22 cellular contexts compared by ENCODE assay signal in the genomic region with DNA sequence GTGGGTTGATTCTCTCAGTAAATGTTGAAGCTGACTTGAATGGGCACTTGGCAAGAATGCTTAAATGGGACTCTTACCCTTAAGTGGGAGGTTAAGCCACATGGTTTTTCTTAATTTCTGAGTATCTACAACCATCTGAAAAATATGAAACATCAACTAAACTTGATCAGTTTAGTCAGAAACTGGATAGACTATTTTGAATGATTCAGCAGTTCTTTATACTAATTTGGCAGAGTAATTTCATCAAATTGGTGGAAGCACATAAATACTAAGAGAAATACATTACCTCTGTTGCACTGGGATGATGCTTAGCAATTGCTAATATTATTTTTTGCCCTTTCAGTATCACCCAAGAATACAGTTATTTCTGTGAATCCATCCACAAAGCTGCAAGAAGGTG. TPM values are rescaled to one million over a fixed set of nuclear protein-coding genes. Genes with fewer than 3 reads are reported as not detected.
"Had no signal": no experiment of that assay in that cellular context is flagged by ENCODE, and none has a peak within 500 bp of the region (broad histone marks: within the 10 kb centered on the region; RNA-seq: fewer than 3 reads in every experiment).

No MANE protein-coding gene starts in this region.

- H3K36me3 ChIP-seq: left lung, neural progenitor cell, prostate gland, thoracic aorta, upper lobe of left lung had no signal

- H3K4me1 ChIP-seq: foreskin keratinocyte, left lung, prostate gland had no signal

- H3K4me3 ChIP-seq: left lung, mucosa of descending colon, neural progenitor cell, prostate gland, skin epidermis, thoracic aorta, tibial nerve, upper lobe of left lung had no signal

- ATAC-seq: foreskin keratinocyte; gastroesophageal sphincter; heart left ventricle; left cardiac atrium; left lung; mucosa of descending colon; naive thymus-derived CD4-positive, alpha-beta T cell; right cardiac atrium; stimulated activated naive B cell treated with anti-CD40 and anti-IgM and Interleukin-4, amounts not matched to agents 10 μg/mL and 1 μg/mL and 100 μg/mL, for 72 hours had no signal

- H3K4me2 ChIP-seq: neural progenitor cell had no signal

- H3K27ac ChIP-seq: coronary artery, foreskin keratinocyte, gastroesophageal sphincter, heart left ventricle, left lung, neural progenitor cell, prostate gland, thoracic aorta, tibial nerve, upper lobe of left lung had no signal

- H2AFZ ChIP-seq: neural progenitor cell had no signal

- DNase-seq: dermis blood vessel endothelial cell; effector memory CD4-positive, alpha-beta T cell; foreskin keratinocyte; heart left ventricle; hippocampal formation; left cardiac atrium; left lung; mesenchymal stem cell; mucosa of descending colon; naive thymus-derived CD4-positive, alpha-beta T cell; right cardiac atrium; stimulated activated CD4-positive, alpha-beta T cell treated with anti-CD3 and anti-CD28 coated beads, Interleukin-15, amount 100 ng/mL, for 24 hours; stimulated activated CD4-positive, alpha-beta T cell treated with anti-CD3 and anti-CD28 coated beads, Interleukin-2, amount 100 ng/mL, for 48 hours; stimulated activated naive B cell treated with anti-CD40 and anti-IgM and Interleukin-4, amounts not matched to agents 10 μg/mL and 1 μg/mL and 100 μg/mL, for 72 hours; upper lobe of left lung had no signal

- H3K27me3 ChIP-seq: gastroesophageal sphincter, heart left ventricle, left lung, neural progenitor cell, tibial nerve, upper lobe of left lung had no signal

- H3K9me3 ChIP-seq: gastroesophageal sphincter, heart left ventricle, left lung, mucosa of descending colon, prostate gland, thoracic aorta, tibial nerve, upper lobe of left lung had no signal

RNA-seq across cellular contexts. Expression of gene VCAM1, which starts 4.7 kb away (rescaled TPM):
- total RNA-seq: foreskin keratinocyte; naive thymus-derived CD4-positive, alpha-beta T cell had no signal
- polyA plus RNA-seq: foreskin keratinocyte; naive thymus-derived CD4-positive, alpha-beta T cell had no signal
